Comparison of ENCODE assay signal across 20 cellular contexts in the genomic region with DNA sequence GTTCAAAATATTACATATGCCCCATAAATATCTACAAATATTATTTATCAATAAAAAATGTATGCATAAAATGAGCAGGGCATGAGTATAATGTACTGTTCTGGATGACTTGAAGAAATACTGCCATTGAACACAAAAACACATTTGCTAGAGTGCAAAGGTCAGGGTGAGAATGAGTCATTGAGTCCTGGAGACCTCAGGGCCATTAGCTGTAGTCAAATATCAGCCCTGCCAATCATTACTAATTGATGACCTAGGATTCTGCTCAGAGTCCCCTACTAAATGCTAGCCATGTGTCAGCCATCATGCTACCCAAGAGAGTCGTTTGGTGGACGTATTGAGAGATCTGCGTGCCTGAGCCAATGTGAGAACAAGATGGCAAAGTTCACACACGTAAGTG.
DNase-seq lines count a peak whose midpoint lies in the region; ATAC-seq, FAIRE-seq and TF ChIP-seq lines count a peak whose summit lies in the region.
"Had no signal": no experiment of that assay in that cellular context is flagged by ENCODE, and none has a peak within 500 bp of the region (broad histone marks: within the 10 kb centered on the region; RNA-seq: fewer than 3 reads in every experiment).

No MANE protein-coding gene starts in this region.

- TF ChIP-seq RAD21 in liver (IDR thresholded peaks at IDR 0.05) = no peak

- peak; percentile 95 for FAIRE-seq in G401.6 (lab: Jason Lieb, UNC)
- FAIRE-seq: A204.1, K562 had no signal

- no peak overlapping the region for H3K9ac ChIP-seq in liver (ENCODE audit: low read depth in 1 of 2, low read length in 2 of 2)

- no peaks in the 10 kb centered on the region for H3K27me3 ChIP-seq in liver (ENCODE audit: control insufficient read depth in 4 of 4, insufficient read depth in 4 of 4, low read length in 3 of 4)

- H3K4me3 Mint-ChIP-seq in type B pancreatic cell = no peak overlapping the region
- H3K4me3 Mint-ChIP-seq: CD4-positive, alpha-beta T cell had no signal

- H3K9me3 Mint-ChIP-seq in type B pancreatic cell = no peaks in the 10 kb centered on the region
- H3K9me3 Mint-ChIP-seq: CD4-positive, alpha-beta T cell had no signal

- ATAC-seq in HG02938 (IDR thresholded peaks at IDR 0.05; ENCODE audit: unreplicated experiment) = no peak
- no peak for ATAC-seq in GM18511 (IDR thresholded peaks at IDR 0.05; ENCODE audit: unreplicated experiment)
- ATAC-seq: HCT116, K562 had no signal

- no peaks in the 10 kb centered on the region for H3K36me3 Mint-ChIP-seq in type B pancreatic cell

- H3K27me3 Mint-ChIP-seq in type B pancreatic cell = no peaks in the 10 kb centered on the region

- H3K27ac Mint-ChIP-seq in type B pancreatic cell = peak overlapping the region; percentile 44
- H3K27ac Mint-ChIP-seq: CD4-positive, alpha-beta T cell had no signal

- H3K4me1 Mint-ChIP-seq in type B pancreatic cell (ENCODE audit: unreplicated experiment) = peaks cover 44% of the 10 kb centered on the region

- H3K27ac ChIP-seq in liver (ENCODE audit: low read depth in 1 of 2, low read length in 2 of 2) = no peak overlapping the region

- WGBS in liver = 92% methylated on average over 4 of the region's 4 CpGs

- H3K4me1 ChIP-seq in liver (ENCODE audit: control insufficient read depth in 4 of 4, insufficient read depth in 4 of 4, low read length in 3 of 4) = no peaks in the 10 kb centered on the region
- H3K4me1 ChIP-seq: BE2C had no signal

- H3K36me3 ChIP-seq in liver (ENCODE audit: control insufficient read depth in 4 of 4, insufficient read depth in 3 of 4, low read depth in 1 of 4, low read length in 3 of 4) = no peaks in the 10 kb centered on the region
- H3K36me3 ChIP-seq: BE2C had no signal

- DNase-seq in cerebellar cortex (ENCODE audit: low spot score) (peak; percentile 86), type B pancreatic cell (ENCODE audit: extremely low spot score, unreplicated experiment) (no peak), hepatic stellate cell (ENCODE audit: low spot score) (no peak), superior temporal gyrus (ENCODE audit: extremely low spot score) (no peak)
- DNase-seq: ACHN; BE2C; C1 segment of cervical spinal cord; CD4-positive, alpha-beta T cell; DMS153; DND-41; GDM1; GOT3; H7 had no signal

- no peaks in the 10 kb centered on the region for H3K9me3 ChIP-seq in liver (ENCODE audit: control insufficient read depth in 4 of 4, low read length in 3 of 4)
- H3K9me3 ChIP-seq: BE2C had no signal

- no peak overlapping the region for H3K4me3 ChIP-seq in liver (ENCODE audit: low read depth in 1 of 3, low read length in 3 of 3)
- H3K4me3 ChIP-seq: K562 had no signal

- no peak for TF ChIP-seq CTCF in liver (IDR thresholded peaks at IDR 0.05; ENCODE audit: low read depth, low read length, missing input control)
- TF ChIP-seq CTCF in type B pancreatic cell (conservative IDR thresholded peaks at IDR 0.05) = no peak

TF ChIP-seq in liver, 16 proteins besides CTCF, POLR2A, EP300 and RAD21:
- no peak for TF ChIP-seq RXRA (IDR thresholded peaks at IDR 0.05)
- TF ChIP-seq JUND (IDR thresholded peaks at IDR 0.05) = peak; percentile 58 to 69
- TF ChIP-seq GABPA (IDR thresholded peaks at IDR 0.05 in 1 of 2, conservative IDR thresholded peaks at IDR 0.05 in 1 of 2) = no peak
- TF ChIP-seq YY1 (IDR thresholded peaks at IDR 0.05) = no peak
- TF ChIP-seq HNF4A (conservative IDR thresholded peaks at IDR 0.05) = peak; percentile 18 to 45
- no peak for TF ChIP-seq FOXA2 (IDR thresholded peaks at IDR 0.05)
